In genomic region chr3:156657440-156657839, GRCh38 we compare ENCODE assay signal across 11 cellular contexts.
"Had no signal": no experiment of that assay in that cellular context is flagged by ENCODE, and none has a peak within 500 bp of the region (broad histone marks: within the 10 kb centered on the region; RNA-seq: fewer than 3 reads in every experiment).

No MANE protein-coding gene starts in this region.

- H3K9me3 ChIP-seq: HAP-1 had no signal

- H3K4me2 ChIP-seq: GM23338 had no signal

- DNase-seq: GM23248, GOT3, H7, H9, HCEC 1CT, HFFc6 had no signal

- H3K27ac ChIP-seq: GM23248 had no signal

- H3K9me3 Mint-ChIP-seq: GM23338, H9, HFFc6 had no signal

- FAIRE-seq: H1, H54 had no signal

- H3K4me3 ChIP-seq: GM23248, GM23338, HAP-1 had no signal

- H3K4me3 Mint-ChIP-seq: GM23338, H9, HFFc6 had no signal

- H3K4me1 ChIP-seq: HAP-1 had no signal

- H3K27ac Mint-ChIP-seq: GM23338, H9, HFFc6 had no signal

- H3K36me3 ChIP-seq: HAP-1 had no signal

- H3K9ac ChIP-seq: GM23248 had no signal

- ATAC-seq: GM23338, HCT116 had no signal

- H2AFZ ChIP-seq: GM23248, GM23338 had no signal

- H3K4me1 Mint-ChIP-seq: GM23338, H9 had no signal
